ENCODE assay signal across 23 cellular contexts in genomic region chr11:75579841-75580240, GRCh38. TPM values are rescaled to one million over a fixed set of nuclear protein-coding genes. Genes with fewer than 3 reads are reported as not detected.
DNase-seq lines count a peak whose midpoint lies in the region; ATAC-seq, FAIRE-seq and TF ChIP-seq lines count a peak whose summit lies in the region.
"Had no signal": no experiment of that assay in that cellular context is flagged by ENCODE, and none has a peak within 500 bp of the region (broad histone marks: within the 10 kb centered on the region; RNA-seq: fewer than 3 reads in every experiment).

No MANE protein-coding gene starts in this region.

- TF ChIP-seq POLR2A in GM12892 (IDR thresholded peaks at IDR 0.05; ENCODE audit: low read depth, low read length) (no peak), K562 (conservative IDR thresholded peaks at IDR 0.05) (no peak), thyroid gland (IDR thresholded peaks at IDR 0.05) (peak in 1 of 2 donors; percentile 21)

- CTCF ChIA-PET in K562 (lab: Yijun Ruan, JAX; ENCODE audit: low intra/inter-chr PET ratio) = no interaction called here

- intact Hi-C loops in K562 (cut with micrococcal nuclease) = no loop called here
- intact Hi-C loops in thyroid gland (cut with DNase I) = loop anchor here (5.0 kb wide), 1 partner anchor 33 kb away; no protein-coding TSS in a partner anchor

- no peak for ATAC-seq in K562
- ATAC-seq: A549 had no signal

- TF ChIP-seq CTCF in K562 (IDR thresholded peaks at IDR 0.05 in 2 of 3, conservative IDR thresholded peaks at IDR 0.05 in 1 of 3; ENCODE audit: insufficient read depth in 2 of 3, low read depth in 1 of 3, low read length in 3 of 3) (no peak), thyroid gland (IDR thresholded peaks at IDR 0.05) (no peak)

- 36% methylated on average over 1 of the region's 1 CpG for WGBS in K562 (ENCODE audit: insufficient coverage, low coverage, missing lambda C conversion rate)
- 26 to 41% methylated on average over 1 of the region's 1 CpG for WGBS in thyroid gland, 2 donors
- WGBS in small intestine, 3 donors = 59 to 82% (median 76%) methylated on average over 1 of the region's 1 CpG

- TF ChIP-seq EP300 in K562 (IDR thresholded peaks at IDR 0.05; ENCODE audit: low read length) = no peak

- no peaks in the 10 kb centered on the region for H3K27me3 ChIP-seq in BLaER1 treated with 17β-estradiol and CSF1 and Interleukin-3, amounts not matched to agents 10 nM and 100 nM
- no peaks in the 10 kb centered on the region for H3K27me3 ChIP-seq in K562 (ENCODE audit: control insufficient read depth in 2 of 2, insufficient read depth in 2 of 2, low read length in 2 of 2)
- no peaks in the 10 kb centered on the region for H3K27me3 ChIP-seq in thyroid gland
- H3K27me3 ChIP-seq in small intestine (ENCODE audit: control insufficient read depth in 2 of 2, insufficient read depth in 2 of 2, low read length in 2 of 2) = no peaks in the 10 kb centered on the region
- H3K27me3 ChIP-seq: BE2C had no signal

- no peaks in the 10 kb centered on the region for H3K36me3 ChIP-seq in BLaER1 treated with 17β-estradiol and CSF1 and Interleukin-3, amounts not matched to agents 10 nM and 100 nM
- H3K36me3 ChIP-seq in K562 (ENCODE audit: control insufficient read depth, insufficient read depth, low read length) (no peaks in the 10 kb centered on the region), thyroid gland (no peaks in the 10 kb centered on the region), small intestine (ENCODE audit: control insufficient read depth in 2 of 2, insufficient read depth in 2 of 2, low read length in 2 of 2) (no peaks in the 10 kb centered on the region)
- H3K36me3 ChIP-seq: BE2C, HAP-1 had no signal

- peaks cover 0 to 7% (median 0%) of the 10 kb centered on the region in 11 experiments; a peak in 5 of 22 replicates for H3K9me3 ChIP-seq in BLaER1 treated with 17β-estradiol and CSF1 and Interleukin-3, amounts not matched to agents 10 nM and 100 nM (replicated peaks in 1 of 11)
- H3K9me3 ChIP-seq in K562 (replicated peaks; ENCODE audit: control insufficient read depth, insufficient read depth, low read depth, low read length) (no peaks in the 10 kb centered on the region), thyroid gland (no peaks in the 10 kb centered on the region), small intestine (ENCODE audit: control insufficient read depth, low read depth) (no peaks in the 10 kb centered on the region)
- H3K9me3 ChIP-seq: A549, HAP-1 had no signal

- peak; percentile 61 for FAIRE-seq in GM12892 (lab: Jason Lieb, UNC)
- no peak for FAIRE-seq in K562 (lab: Jason Lieb, UNC)
- FAIRE-seq in small intestine (lab: Jason Lieb, UNC) = no peak
- FAIRE-seq: A549, G401.6, GM18507, H54 had no signal

- no TSS peak for BruUV-seq in K562 (replicated peaks; lab: Mats Ljungman, UMichigan)

- peak overlapping the region in 6 of 11 experiments; percentile 2 to 53 (median 27); a peak in 8 of 22 replicates for H3K4me2 ChIP-seq in BLaER1 treated with 17β-estradiol and CSF1 and Interleukin-3, amounts not matched to agents 10 nM and 100 nM
- no peak overlapping the region for H3K4me2 ChIP-seq in K562 (ENCODE audit: insufficient read depth, low read length)
- H3K4me2 ChIP-seq: A549 had no signal

- H3K27ac ChIP-seq in BLaER1 treated with 17β-estradiol and CSF1 and Interleukin-3, amounts not matched to agents 10 nM and 100 nM = no peak overlapping the region
- no peak overlapping the region for H3K27ac ChIP-seq in K562 (ENCODE audit: extremely low read depth, low read depth, low read length)
- peak overlapping the region; percentile 80 to 89 (median 84) for H3K27ac ChIP-seq in thyroid gland
- no peak overlapping the region for H3K27ac ChIP-seq in small intestine (ENCODE audit: low read depth in 1 of 2, low read length in 1 of 2)
- H3K27ac ChIP-seq: A549, C4-2B had no signal

- H4K20me1 ChIP-seq in BLaER1 treated with 17β-estradiol and CSF1 and Interleukin-3, amounts not matched to agents 10 nM and 100 nM = no peaks in the 10 kb centered on the region; a peak in 1 of 22 replicates
- H4K20me1 ChIP-seq in K562 (replicated peaks; ENCODE audit: control insufficient read depth, insufficient read depth, low read length) = no peaks in the 10 kb centered on the region

- H3K79me2 ChIP-seq in K562 (ENCODE audit: control insufficient read depth, insufficient read depth, low read length) = no peaks in the 10 kb centered on the region

- H3K9ac ChIP-seq in BLaER1 treated with 17β-estradiol and CSF1 and Interleukin-3, amounts not matched to agents 10 nM and 100 nM = no peak overlapping the region
- H3K9ac ChIP-seq in K562 (ENCODE audit: insufficient read depth in 1 of 2, low read depth in 2 of 2, low read length in 2 of 2) = no peak overlapping the region

- no peak for TF ChIP-seq RAD21 in K562 (CRISPR knock-in tag; conservative IDR thresholded peaks at IDR 0.05 in 1 of 2, IDR thresholded peaks at IDR 0.05 in 1 of 2)

- POLR2A ChIA-PET in K562 (lab: Yijun Ruan, JAX) = interaction anchor here (0.8 to 1.6 kb wide), 2 partner anchors 16 to 48 kb away, joined by 3 read pairs; no protein-coding TSS in a partner anchor

- no peaks in the 10 kb centered on the region for H3K9me1 ChIP-seq in K562 (ENCODE audit: control insufficient read depth, insufficient read depth, low read length)

- H3K4me3 ChIP-seq in BLaER1 treated with 17β-estradiol and CSF1 and Interleukin-3, amounts not matched to agents 10 nM and 100 nM = no peak overlapping the region
- H3K4me3 ChIP-seq in K562 (no peak overlapping the region), thyroid gland (replicated peaks in 1 of 3) (no peak overlapping the region), small intestine (ENCODE audit: low read depth in 1 of 2, low read length in 2 of 2) (no peak overlapping the region)
- H3K4me3 ChIP-seq: A549, HAP-1 had no signal

- H3K4me1 ChIP-seq in BLaER1 treated with 17β-estradiol and CSF1 and Interleukin-3, amounts not matched to agents 10 nM and 100 nM = peaks cover 50 to 70% (median 56%) of the 10 kb centered on the region in 10 experiments
- H3K4me1 ChIP-seq in K562 (replicated peaks in 1 of 2; ENCODE audit: control insufficient read depth in 2 of 2, insufficient read depth in 2 of 2, low read length in 2 of 2) (peaks cover 20 to 31% of the 10 kb centered on the region in 2 experiments), thyroid gland (peaks cover 49 to 66% of the 10 kb centered on the region in 2 donors), small intestine (ENCODE audit: control insufficient read depth in 2 of 2, insufficient read depth in 1 of 2, low read depth in 1 of 2, low read length in 1 of 2) (peaks cover 0 to 3% of the 10 kb centered on the region in 2 donors)

- peak overlapping the region; percentile 63; the same call in 1 of the 2 replicates for H2AFZ ChIP-seq in K562 (ENCODE audit: low read depth, low read length)

- in situ Hi-C loops in K562 (cut with MboI) = loop anchor here (5.0 kb wide), 1 partner anchor 33 kb away; no protein-coding TSS in a partner anchor

- no peak for DNase-seq in GM12892 (ENCODE audit: insufficient read length)
- DNase-seq in K562 (ENCODE audit: extremely low read depth in 1 of 4, low spot score in 3 of 4) = no peak
- peak; percentile 74 to 75 for DNase-seq in thyroid gland
- DNase-seq in small intestine = no peak
- no peak for DNase-seq in DMS 273 (lab: John Stamatoyannopoulos, UW; ENCODE audit: unreplicated experiment)
- no peak for DNase-seq in activated CD4-positive, alpha-beta T cell treated with anti-CD3 and anti-CD28 coated beads, Interleukin-2, amount 50 U/mL, for 1 hour
- DNase-seq: 8988T; ACHN; AML-193; BE2C; Calu3; CD4-positive, CD25-positive, alpha-beta regulatory T cell; COR-L47; DMS153; DND-41; GOT3 had no signal

RNA-seq across cellular contexts. Expression of gene SERPINH1, which starts 17.8 kb away (rescaled TPM):
- polyA plus RNA-seq in GM12892 (2012; ENCODE audit: missing spikeins) = 10.9 TPM
- 53.1 and 136 TPM in 2 replicates for total RNA-seq in K562 (2011; cell fraction: chromatin; rRNA removed; ENCODE audit: low replicate concordance)
- total RNA-seq in K562 (2011; cell fraction: nucleolus; rRNA removed) = 186 and 237 TPM in 2 replicates
- 128 and 144 TPM in 2 replicates for total RNA-seq in K562 (2011; cell fraction: nucleoplasm; rRNA removed)
- total RNA-seq in K562 (2014; rRNA removed) (67.9 and 85.8 TPM in 2 replicates), K562 (2014; rRNA removed; fragmentation: Illumina TruSeq; extraction: Trizol) (30.3 and 44.1 TPM in 2 replicates), K562 (2015; rRNA removed; fragmentation: Illumina TruSeq; extraction: Trizol) (78.5 and 87.1 TPM in 2 replicates), K562 (2021) (106 and 115 TPM in 2 replicates), thyroid gland (100 to 1,000 TPM; 102 to 167 (median 143) TPM)
- polyA plus RNA-seq in K562 (2011; rRNA removed) (45.5 and 123 TPM in 2 replicates), K562 (2014; fragmentation: Illumina TruSeq; extraction: Trizol) (95.0 and 102 TPM in 2 replicates), K562 (2014; fragmentation: Nextera tagmentation; extraction: Ambion mirVana) (1 to 10 TPM; 2.8 to 6.8 TPM), K562 (2014; rRNA removed) (67.8 and 77.9 TPM in 2 replicates), small intestine (10 to 100 TPM in 1 of 3 donors, 1 to 10 TPM in 2; 8.1 to 58.5 (median 8.6) TPM)
- polyA plus RNA-seq in K562 (2011; cell fraction: cytosol; rRNA removed) = 84.3 and 156 TPM in 2 replicates
- 79.5 and 81.7 TPM in 2 replicates for polyA plus RNA-seq in K562 (2011; cell fraction: nucleus; rRNA removed)
- 148 and 286 TPM in 2 replicates for polyA plus RNA-seq in K562 (2012)
- 24.5 and 38.2 TPM in 2 replicates for polyA minus RNA-seq in K562 (2011; rRNA and poly(A)+ RNA removed)
- polyA minus RNA-seq in K562 (2011; cell fraction: cytosol; rRNA and poly(A)+ RNA removed) = 53.3 and 105 TPM in 2 replicates
- 27.3 and 51.1 TPM in 2 replicates for polyA minus RNA-seq in K562 (2011; cell fraction: nucleus; rRNA and poly(A)+ RNA removed)

RNA-seq across cellular contexts. Expression of gene GDPD5, which starts 54.1 kb away (rescaled TPM):
- polyA plus RNA-seq in GM12892 (2012; ENCODE audit: missing spikeins) = 11.5 TPM
- total RNA-seq in K562 (2011; cell fraction: chromatin; rRNA removed; ENCODE audit: low replicate concordance) = 57.8 and 141 TPM in 2 replicates
- total RNA-seq in K562 (2011; cell fraction: nucleolus; rRNA removed) = 58.7 and 66.9 TPM in 2 replicates
- 57.6 and 71.8 TPM in 2 replicates for total RNA-seq in K562 (2011; cell fraction: nucleoplasm; rRNA removed)
- total RNA-seq in K562 (2014; rRNA removed) (9.8 and 14.2 TPM in 2 replicates), K562 (2014; rRNA removed; fragmentation: Illumina TruSeq; extraction: Trizol) (2.8 and 2.9 TPM in 2 replicates), K562 (2015; rRNA removed; fragmentation: Illumina TruSeq; extraction: Trizol) (6.1 and 6.5 TPM in 2 replicates), K562 (2021) (19.0 and 27.3 TPM in 2 replicates), thyroid gland (1 to 10 TPM; 5.6 to 6.4 (median 6.1) TPM)
- polyA plus RNA-seq in K562 (2011; rRNA removed) (8.0 and 11.8 TPM in 2 replicates), K562 (2014; fragmentation: Illumina TruSeq; extraction: Trizol) (8.7 and 11.9 TPM in 2 replicates), K562 (2014; fragmentation: Nextera tagmentation; extraction: Ambion mirVana) (under 1 TPM; 0.32 to 0.41 TPM), K562 (2014; rRNA removed) (17.0 and 20.4 TPM in 2 replicates), small intestine (1 to 10 TPM; 1.1 to 9.2 (median 3.0) TPM)
- polyA plus RNA-seq in K562 (2011; cell fraction: cytosol; rRNA removed) = 7.2 and 13.1 TPM in 2 replicates
- 47.6 and 80.4 TPM in 2 replicates for polyA plus RNA-seq in K562 (2011; cell fraction: nucleus; rRNA removed)
- polyA plus RNA-seq in K562 (2012) = 11.7 and 25.1 TPM in 2 replicates
- 4.6 and 5.0 TPM in 2 replicates for polyA minus RNA-seq in K562 (2011; rRNA and poly(A)+ RNA removed)
- polyA minus RNA-seq in K562 (2011; cell fraction: cytosol; rRNA and poly(A)+ RNA removed) = 7.2 and 15.1 TPM in 2 replicates
- polyA minus RNA-seq in K562 (2011; cell fraction: nucleus; rRNA and poly(A)+ RNA removed) = 18.5 and 19.8 TPM in 2 replicates

Comparison
In these comparisons a context has a peak if more than half of its experiments do, and no peak if none do; other contexts are left out.
1. H3K27ac ChIP-seq: peak in thyroid gland (3 of 3); none in BLaER1 treated with 17β-estradiol and CSF1 and Interleukin-3, amounts not matched to agents 10 nM and 100 nM (0 of 11), K562 (single experiment) and small intestine (0 of 2).
2. DNase-seq: peak in thyroid gland (2 of 2); none in GM12892 (single experiment), K562 (0 of 4), small intestine (single experiment), DMS 273 (single experiment) and activated CD4-positive, alpha-beta T cell treated with anti-CD3 and anti-CD28 coated beads, Interleukin-2, amount 50 U/mL, for 1 hour (single experiment).